In the genomic region with DNA sequence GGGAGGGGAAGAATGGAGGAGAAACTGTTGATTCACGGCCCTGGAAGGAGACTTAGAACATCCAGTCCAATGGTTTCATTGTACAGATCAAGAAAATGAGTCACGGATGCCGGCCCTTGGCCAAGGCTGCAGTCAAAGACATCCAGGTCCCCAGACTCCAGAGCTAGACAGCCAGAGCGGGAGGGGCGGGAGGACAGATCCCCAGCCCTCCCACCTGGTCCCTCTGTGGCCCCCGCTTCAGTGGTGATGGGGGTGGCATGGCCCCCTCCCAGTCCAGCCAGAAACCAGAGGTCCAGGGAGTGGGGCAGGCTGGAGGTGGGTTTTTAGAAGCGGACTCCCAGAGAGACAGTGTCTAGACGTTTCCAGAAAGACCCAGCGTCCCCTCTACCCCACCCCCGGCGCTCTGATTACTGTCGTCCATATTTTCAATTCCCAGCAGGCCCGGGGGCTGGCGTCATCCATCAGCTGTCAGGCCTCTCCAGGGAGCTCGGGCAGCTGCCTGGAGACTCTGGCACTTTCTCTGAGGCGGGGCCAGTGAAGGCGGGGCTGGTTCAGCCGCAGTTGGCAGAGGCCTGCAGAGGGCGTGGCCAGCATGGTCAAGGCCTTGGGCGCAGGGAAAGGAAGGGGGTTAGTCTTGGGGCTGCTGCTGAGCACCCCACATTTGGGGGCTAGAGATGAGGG, we compare ENCODE assay signal across 1 cellular context.
A peak's percentile ranks its signal among the peaks of the same experiment; 100 is the strongest.
TF ChIP-seq lines count a peak whose summit lies in the region.

No MANE protein-coding gene starts in this region.

TF ChIP-seq in GM23338, 12 proteins besides CTCF, POLR2A, EP300 and RAD21 (continued from another document):
- TF ChIP-seq EZH2phosphoT487 (IDR thresholded peaks at IDR 0.05; ENCODE audit: unreplicated experiment): no peak
- peak; percentile 33 for TF ChIP-seq POLR2AphosphoS5 (IDR thresholded peaks at IDR 0.05; ENCODE audit: low read depth)
- TF ChIP-seq EZH2 (IDR thresholded peaks at IDR 0.05; ENCODE audit: low read depth, unreplicated experiment): no peak
- TF ChIP-seq, protein P1, sequence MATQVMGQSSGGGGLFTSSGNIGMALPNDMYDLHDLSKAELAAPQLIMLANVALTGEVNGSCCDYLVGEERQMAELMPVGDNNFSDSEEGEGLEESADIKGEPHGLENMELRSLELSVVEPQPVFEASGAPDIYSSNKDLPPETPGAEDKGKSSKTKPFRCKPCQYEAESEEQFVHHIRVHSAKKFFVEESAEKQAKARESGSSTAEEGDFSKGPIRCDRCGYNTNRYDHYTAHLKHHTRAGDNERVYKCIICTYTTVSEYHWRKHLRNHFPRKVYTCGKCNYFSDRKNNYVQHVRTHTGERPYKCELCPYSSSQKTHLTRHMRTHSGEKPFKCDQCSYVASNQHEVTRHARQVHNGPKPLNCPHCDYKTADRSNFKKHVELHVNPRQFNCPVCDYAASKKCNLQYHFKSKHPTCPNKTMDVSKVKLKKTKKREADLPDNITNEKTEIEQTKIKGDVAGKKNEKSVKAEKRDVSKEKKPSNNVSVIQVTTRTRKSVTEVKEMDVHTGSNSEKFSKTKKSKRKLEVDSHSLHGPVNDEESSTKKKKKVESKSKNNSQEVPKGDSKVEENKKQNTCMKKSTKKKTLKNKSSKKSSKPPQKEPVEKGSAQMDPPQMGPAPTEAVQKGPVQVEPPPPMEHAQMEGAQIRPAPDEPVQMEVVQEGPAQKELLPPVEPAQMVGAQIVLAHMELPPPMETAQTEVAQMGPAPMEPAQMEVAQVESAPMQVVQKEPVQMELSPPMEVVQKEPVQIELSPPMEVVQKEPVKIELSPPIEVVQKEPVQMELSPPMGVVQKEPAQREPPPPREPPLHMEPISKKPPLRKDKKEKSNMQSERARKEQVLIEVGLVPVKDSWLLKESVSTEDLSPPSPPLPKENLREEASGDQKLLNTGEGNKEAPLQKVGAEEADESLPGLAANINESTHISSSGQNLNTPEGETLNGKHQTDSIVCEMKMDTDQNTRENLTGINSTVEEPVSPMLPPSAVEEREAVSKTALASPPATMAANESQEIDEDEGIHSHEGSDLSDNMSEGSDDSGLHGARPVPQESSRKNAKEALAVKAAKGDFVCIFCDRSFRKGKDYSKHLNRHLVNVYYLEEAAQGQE (IDR thresholded peaks at IDR 0.05; ENCODE audit: unreplicated experiment): no peak
TF ChIP-seq in GM23338: peak in this region for 2.
